Comparison of ENCODE assay signal across 16 cellular contexts in the genomic region with DNA sequence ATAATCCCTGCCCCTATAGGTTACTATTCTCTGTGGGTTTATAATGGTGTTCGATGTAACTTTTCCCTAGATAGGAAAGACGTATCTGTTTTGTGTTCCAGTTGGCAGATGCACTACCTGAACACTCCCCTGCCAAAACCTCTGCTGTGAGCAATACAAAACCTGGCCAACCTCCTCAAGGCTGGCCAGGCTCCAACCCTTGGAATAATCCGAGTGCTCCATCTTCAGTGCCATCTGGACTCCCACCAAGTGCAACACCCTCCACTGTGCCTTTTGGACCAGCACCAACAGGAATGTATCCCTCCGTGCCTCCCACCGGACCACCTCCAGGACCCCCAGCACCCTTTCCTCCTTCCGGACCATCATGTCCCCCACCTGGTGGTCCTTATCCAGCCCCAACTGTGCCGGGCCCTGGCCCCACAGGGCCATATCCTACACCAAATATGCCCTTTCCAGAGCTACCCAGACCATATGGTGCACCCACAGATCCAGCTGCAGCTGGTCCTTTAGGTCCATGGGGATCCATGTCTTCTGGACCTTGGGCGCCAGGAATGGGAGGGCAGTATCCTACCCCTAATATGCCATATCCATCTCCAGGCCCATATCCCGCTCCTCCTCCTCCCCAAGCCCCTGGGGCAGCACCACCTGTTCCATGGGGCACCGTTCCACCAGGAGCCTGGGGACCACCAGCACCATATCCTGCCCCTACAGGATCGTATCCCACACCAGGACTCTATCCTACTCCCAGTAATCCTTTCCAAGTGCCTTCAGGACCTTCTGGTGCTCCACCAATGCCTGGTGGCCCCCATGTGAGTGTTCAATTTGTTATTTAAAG. TPM values are rescaled to one million over a fixed set of nuclear protein-coding genes. Genes with fewer than 3 reads are reported as not detected.
A peak's percentile ranks its signal among the peaks of the same experiment; 100 is the strongest.
DNase-seq lines count a peak whose midpoint lies in the region; ATAC-seq, FAIRE-seq and TF ChIP-seq lines count a peak whose summit lies in the region.
"Had no signal": no experiment of that assay in that cellular context is flagged by ENCODE, and none has a peak within 500 bp of the region (broad histone marks: within the 10 kb centered on the region; RNA-seq: fewer than 3 reads in every experiment).

No MANE protein-coding gene starts in this region.

- intact Hi-C loops in adrenal gland (cut with DNase I) (no loop called here), upper lobe of right lung (cut with DNase I) (no loop called here)

- H3K4me3 ChIP-seq in adrenal gland (no peak overlapping the region), keratinocyte (ENCODE audit: control insufficient read depth in 2 of 3, extremely low read depth in 1 of 3, insufficient read depth in 2 of 3, low read depth in 1 of 3, low read length in 3 of 3) (no peak overlapping the region), upper lobe of right lung (no peak overlapping the region), osteoblast (ENCODE audit: insufficient read depth, low read length) (no peak overlapping the region)

- peaks cover 12% of the 10 kb centered on the region for H4K20me1 ChIP-seq in keratinocyte (ENCODE audit: control insufficient read depth, extremely low read depth, insufficient read depth, low read length)
- peaks cover 47% of the 10 kb centered on the region for H4K20me1 ChIP-seq in osteoblast (ENCODE audit: insufficient read depth, low read length)

- TF ChIP-seq CTCF in adrenal gland (IDR thresholded peaks at IDR 0.05) (no peak), keratinocyte (optimal IDR thresholded peaks at IDR 0.05 in 1 of 3, IDR thresholded peaks at IDR 0.05 in 1 of 3, conservative IDR thresholded peaks at IDR 0.05 in 1 of 3; ENCODE audit: extremely low read depth in 1 of 3, insufficient read depth in 2 of 3, low read length in 3 of 3) (no peak), upper lobe of right lung (IDR thresholded peaks at IDR 0.05) (no peak), osteoblast (IDR thresholded peaks at IDR 0.05; ENCODE audit: extremely low read depth, low read depth, low read length) (no peak)

- no peak overlapping the region for H3K4me3 Mint-ChIP-seq in activated naive CD4-positive, alpha-beta T cell treated with anti-CD3 and anti-CD28 coated beads, Interleukin-2, amount 50 U/mL, for 24 hours
- H3K4me3 Mint-ChIP-seq: activated naive CD8-positive, alpha-beta T cell had no signal

- no peaks in the 10 kb centered on the region for H3K27me3 ChIP-seq in adrenal gland
- H3K27me3 ChIP-seq in keratinocyte (ENCODE audit: control insufficient read depth, extremely low read depth, insufficient read depth, low read length), result no peaks in the 10 kb centered on the region
- no peaks in the 10 kb centered on the region for H3K27me3 ChIP-seq in upper lobe of right lung
- no peaks in the 10 kb centered on the region for H3K27me3 ChIP-seq in osteoblast (ENCODE audit: insufficient read depth, low read length)

- H3K36me3 ChIP-seq in adrenal gland (replicated peaks in 1 of 2) (peaks cover 0 to 36% of the 10 kb centered on the region in 2 donors), keratinocyte (ENCODE audit: control insufficient read depth in 2 of 2, extremely low read depth in 1 of 2, insufficient read depth in 2 of 2, low read length in 2 of 2) (peaks cover 8 to 39% of the 10 kb centered on the region in 2 experiments), upper lobe of right lung (peaks cover 60% of the 10 kb centered on the region), osteoblast (ENCODE audit: insufficient read depth, low read length) (peaks cover 59% of the 10 kb centered on the region)

- H3K9ac ChIP-seq in keratinocyte (ENCODE audit: control insufficient read depth, extremely low read depth, insufficient read depth, low read length), result no peak overlapping the region

- dilution Hi-C loops in keratinocyte (cut with MboI; ENCODE audit: extremely low pct_ligation_motif_present, low sequenced_read_pairs), result no loop called here

- WGBS in adrenal gland, 4 donors, result 67 to 76% (median 71%) methylated on average over 9 to 11 of the region's 11 CpGs

- no peak for TF ChIP-seq POLR2A in adrenal gland (IDR thresholded peaks at IDR 0.05)

- peaks cover 22% of the 10 kb centered on the region for H3K36me3 Mint-ChIP-seq in activated naive CD4-positive, alpha-beta T cell treated with anti-CD3 and anti-CD28 coated beads, Interleukin-2, amount 50 U/mL, for 24 hours

- peak; percentile 36 for ATAC-seq in upper lobe of right lung
- ATAC-seq in HG02759 (IDR thresholded peaks at IDR 0.05; ENCODE audit: unreplicated experiment), result no peak

- H3K9me3 ChIP-seq in adrenal gland (replicated peaks in 1 of 3), result no peaks in the 10 kb centered on the region
- no peaks in the 10 kb centered on the region for H3K9me3 ChIP-seq in keratinocyte (ENCODE audit: control insufficient read depth, low read depth, low read length)
- H3K9me3 ChIP-seq in upper lobe of right lung, result no peaks in the 10 kb centered on the region
- no peaks in the 10 kb centered on the region for H3K9me3 ChIP-seq in osteoblast (ENCODE audit: low read depth, low read length)

- H3K9me3 Mint-ChIP-seq in activated naive CD4-positive, alpha-beta T cell treated with anti-CD3 and anti-CD28 coated beads, Interleukin-2, amount 50 U/mL, for 24 hours, result no peaks in the 10 kb centered on the region

- peak overlapping the region in 1 of 5 donors; percentile 31 for H3K27ac ChIP-seq in adrenal gland
- no peak overlapping the region for H3K27ac ChIP-seq in keratinocyte (ENCODE audit: control insufficient read depth, insufficient read depth, low read length)
- H3K27ac ChIP-seq in upper lobe of right lung, result no peak overlapping the region
- no peak overlapping the region for H3K27ac ChIP-seq in osteoblast (ENCODE audit: low read depth, low read length)
- H3K27ac ChIP-seq: HL-60 had no signal

- H3K4me2 ChIP-seq in keratinocyte (ENCODE audit: control insufficient read depth, extremely low read depth, insufficient read depth, low read depth, low read length), result no peak overlapping the region
- no peak overlapping the region for H3K4me2 ChIP-seq in osteoblast (ENCODE audit: insufficient read depth, low read length)

- peak overlapping the region; percentile 74 for H3K27ac Mint-ChIP-seq in activated naive CD4-positive, alpha-beta T cell treated with anti-CD3 and anti-CD28 coated beads, Interleukin-2, amount 50 U/mL, for 24 hours
- H3K27ac Mint-ChIP-seq: activated naive CD8-positive, alpha-beta T cell had no signal

- H3K79me2 ChIP-seq in keratinocyte (ENCODE audit: control insufficient read depth, insufficient read depth, low read length), result peaks cover 55% of the 10 kb centered on the region
- peaks cover 72% of the 10 kb centered on the region for H3K79me2 ChIP-seq in osteoblast (ENCODE audit: insufficient read depth, low read length)

- peaks cover 43% of the 10 kb centered on the region for H3K4me1 Mint-ChIP-seq in activated naive CD4-positive, alpha-beta T cell treated with anti-CD3 and anti-CD28 coated beads, Interleukin-2, amount 50 U/mL, for 24 hours

- peak; percentile 53 for FAIRE-seq in keratinocyte (lab: Jason Lieb, UNC)
- FAIRE-seq: D721Med had no signal

- H2AFZ ChIP-seq in keratinocyte (ENCODE audit: control insufficient read depth, low read length), result no peak overlapping the region
- H2AFZ ChIP-seq in osteoblast (ENCODE audit: low read length), result no peak overlapping the region

- H3K4me1 ChIP-seq in adrenal gland (replicated peaks in 1 of 2) (peaks cover 4 to 40% of the 10 kb centered on the region in 2 donors), keratinocyte (ENCODE audit: control insufficient read depth, extremely low read depth, insufficient read depth, low read length) (no peaks in the 10 kb centered on the region), upper lobe of right lung (no peaks in the 10 kb centered on the region), osteoblast (ENCODE audit: insufficient read depth, low read length) (no peaks in the 10 kb centered on the region)

- no peak for DNase-seq in activated naive CD4-positive, alpha-beta T cell (lab: John Stamatoyannopoulos, UW)
- DNase-seq in adrenal gland (peak; percentile 36 to 67 (median 49)), keratinocyte (ENCODE audit: low read depth, low spot score) (no peak), upper lobe of right lung (no peak), HPDE6-E6E7 (ENCODE audit: extremely low spot score) (no peak), osteoblast (ENCODE audit: insufficient read length, low spot score, missing footprints) (no peak)
- DNase-seq: activated CD8-positive, alpha-beta memory T cell treated with anti-CD3 and anti-CD28 coated beads for 24 hours; kidney glomerular epithelial cell; MM.1S; NCI-H526; trophoblast cell had no signal

- no peaks in the 10 kb centered on the region for H3K27me3 Mint-ChIP-seq in activated naive CD4-positive, alpha-beta T cell treated with anti-CD3 and anti-CD28 coated beads, Interleukin-2, amount 50 U/mL, for 24 hours
- H3K27me3 Mint-ChIP-seq: activated naive CD8-positive, alpha-beta T cell had no signal

- no peaks in the 10 kb centered on the region for H3K9me1 ChIP-seq in keratinocyte (ENCODE audit: control insufficient read depth, extremely low read depth, insufficient read depth, low read length)

RNA-seq across cellular contexts. Expression of a gene that starts 11.3 kb away (rescaled TPM):
- 100 to 1,000 TPM in 2 of 8 donors, 10 to 100 TPM in 6; 44.5 to 132 (median 85.2) TPM for total RNA-seq in adrenal gland
- 100 to 1,000 TPM in 1 of 3 donors, 10 to 100 TPM in 2; 23.2 to 114 (median 25.0) TPM for polyA plus RNA-seq in adrenal gland
- polyA plus RNA-seq in keratinocyte, result 48.5 to 114 TPM (median 53.0 TPM) in 3 replicates
- 11.3 TPM for polyA plus RNA-seq in keratinocyte (2011; ENCODE audit: low read depth)
- 81.8 and 103 TPM in 2 replicates for polyA plus RNA-seq in keratinocyte (2011; cell fraction: cytosol; rRNA removed)
- 84.0 and 134 TPM in 2 replicates for polyA plus RNA-seq in keratinocyte (2011; cell fraction: nucleus; rRNA removed)
- polyA plus RNA-seq in keratinocyte (2012; ENCODE audit: low replicate concordance), result 43.0 and 57.7 TPM in 2 replicates
- polyA minus RNA-seq in keratinocyte, result 170 to 503 TPM (median 289 TPM) in 3 replicates
- 245 TPM for polyA minus RNA-seq in keratinocyte (2011; cell fraction: cytosol; rRNA and poly(A)+ RNA removed)
- 43.7 and 61.0 TPM in 2 replicates for polyA minus RNA-seq in keratinocyte (2011; cell fraction: nucleus; rRNA and poly(A)+ RNA removed)
- 72.5 TPM for total RNA-seq in upper lobe of right lung
- 37.4 and 42.0 TPM in 2 replicates for total RNA-seq in osteoblast

RNA-seq across cellular contexts. Expression of a gene that starts 35.7 kb away (rescaled TPM):
- 10 to 100 TPM in 6 of 8 donors, 1 to 10 TPM in 2; 8.0 to 23.1 (median 15.9) TPM for total RNA-seq in adrenal gland
- polyA plus RNA-seq in adrenal gland, result 10 to 100 TPM in 1 of 3 donors, 1 to 10 TPM in 2; 4.5 to 12.0 (median 6.4) TPM
- 6.9 to 14.1 TPM (median 10.7 TPM) in 3 replicates for polyA plus RNA-seq in keratinocyte
- 7.1 TPM for polyA plus RNA-seq in keratinocyte (2011; ENCODE audit: low read depth)
- 4.4 and 8.4 TPM in 2 replicates for polyA plus RNA-seq in keratinocyte (2011; cell fraction: cytosol; rRNA removed)
- polyA plus RNA-seq in keratinocyte (2011; cell fraction: nucleus; rRNA removed), result 13.8 and 18.3 TPM in 2 replicates
- 7.2 and 10.6 TPM in 2 replicates for polyA plus RNA-seq in keratinocyte (2012; ENCODE audit: low replicate concordance)
- polyA minus RNA-seq in keratinocyte, result 4.7 to 15.3 TPM (median 8.5 TPM) in 3 replicates
- 9.0 TPM for polyA minus RNA-seq in keratinocyte (2011; cell fraction: cytosol; rRNA and poly(A)+ RNA removed)
- 7.4 and 16.1 TPM in 2 replicates for polyA minus RNA-seq in keratinocyte (2011; cell fraction: nucleus; rRNA and poly(A)+ RNA removed)
- total RNA-seq in upper lobe of right lung, result 23.8 TPM
- total RNA-seq in osteoblast, result 15.6 and 16.8 TPM in 2 replicates

RNA-seq across cellular contexts. Expression of a gene that starts 35.8 kb away (rescaled TPM):
- total RNA-seq in adrenal gland, result 1 to 10 TPM; 1.6 to 6.3 (median 3.0) TPM
- 1 to 10 TPM in 2 of 3 donors, under 1 TPM in 1; 0.64 to 3.7 (median 1.9) TPM for polyA plus RNA-seq in adrenal gland
- polyA plus RNA-seq in keratinocyte, result 4.8 to 13.0 TPM (median 7.4 TPM) in 3 replicates
- polyA plus RNA-seq in keratinocyte (2011; ENCODE audit: low read depth), result 8.1 TPM
- 2.9 and 5.6 TPM in 2 replicates for polyA plus RNA-seq in keratinocyte (2011; cell fraction: cytosol; rRNA removed)
- polyA plus RNA-seq in keratinocyte (2011; cell fraction: nucleus; rRNA removed), result 4.9 and 6.5 TPM in 2 replicates
- polyA plus RNA-seq in keratinocyte (2012; ENCODE audit: low replicate concordance), result 2.1 and 7.5 TPM in 2 replicates
- 3.4 to 18.2 TPM (median 6.3 TPM) in 3 replicates for polyA minus RNA-seq in keratinocyte
- polyA minus RNA-seq in keratinocyte (2011; cell fraction: cytosol; rRNA and poly(A)+ RNA removed), result 2.9 TPM
- 3.7 and 11.9 TPM in 2 replicates for polyA minus RNA-seq in keratinocyte (2011; cell fraction: nucleus; rRNA and poly(A)+ RNA removed)
- 3.5 TPM for total RNA-seq in upper lobe of right lung
- total RNA-seq in osteoblast, result 4.3 and 9.4 TPM in 2 replicates

Comparison
In these comparisons a context has a peak if more than half of its experiments do, and no peak if none do; other contexts are left out.
1. DNase-seq: peak in adrenal gland (7 of 7); none in activated naive CD4-positive, alpha-beta T cell (0 of 4), keratinocyte (single experiment), upper lobe of right lung (single experiment), HPDE6-E6E7 (single experiment) and osteoblast (single experiment).